11 cellular contexts compared by ENCODE assay signal in the genomic region with DNA sequence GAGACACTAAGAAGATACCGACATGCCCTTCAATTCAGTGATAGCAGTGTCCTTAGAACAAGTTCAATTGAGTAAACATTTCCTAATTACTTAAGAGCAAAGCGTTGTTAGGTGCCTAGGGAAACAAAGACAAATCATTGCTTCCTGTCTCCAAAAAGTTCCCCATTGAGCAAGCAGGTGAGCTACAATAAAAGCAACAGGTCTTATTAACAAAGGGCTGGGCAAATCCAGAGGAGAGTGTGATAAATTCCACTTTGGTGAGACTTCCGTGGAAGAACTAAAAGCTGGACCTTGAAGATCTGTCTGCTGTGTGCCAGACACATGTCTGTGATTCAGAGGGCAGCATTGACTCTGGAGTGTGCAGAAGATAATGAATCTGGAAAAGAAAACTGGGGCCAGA.
DNase-seq lines count a peak whose midpoint lies in the region; ATAC-seq and TF ChIP-seq lines count a peak whose summit lies in the region.
"Had no signal": no experiment of that assay in that cellular context is flagged by ENCODE, and none has a peak within 500 bp of the region (broad histone marks: within the 10 kb centered on the region; RNA-seq: fewer than 3 reads in every experiment).

No MANE protein-coding gene starts in this region.

- peak overlapping the region; percentile 79 for H3K27ac Mint-ChIP-seq in nephron progenitor cell

- H3K9me3 Mint-ChIP-seq in nephron progenitor cell = peaks cover 8% of the 10 kb centered on the region
- H3K9me3 Mint-ChIP-seq: stimulated activated naive CD8-positive, alpha-beta T cell treated with anti-CD3 and anti-CD28 coated beads, Interleukin-15, amount 100 ng/mL, for 72 hours had no signal

- peak overlapping the region; percentile 89 for H3K4me3 Mint-ChIP-seq in nephron progenitor cell

- H3K27me3 Mint-ChIP-seq in nephron progenitor cell (ENCODE audit: low read depth, poor library complexity) = peaks cover 4% of the 10 kb centered on the region
- H3K27me3 Mint-ChIP-seq: stimulated activated naive CD8-positive, alpha-beta T cell treated with anti-CD3 and anti-CD28 coated beads, Interleukin-15, amount 100 ng/mL, for 72 hours had no signal

- peak; percentile 23 to 55 for DNase-seq in NCI-H187 (lab: John Stamatoyannopoulos, UW)
- no peak for DNase-seq in NCI-H187 treated with DMSO at 0.1 percent for 48 hours (lab: John Stamatoyannopoulos, UW)
- DNase-seq in NCI-H146 (lab: John Stamatoyannopoulos, UW) = peak; percentile 79
- DNase-seq in astrocyte of the hippocampus (ENCODE audit: low read depth, low spot score) = peak; percentile 26
- DNase-seq in nephron progenitor cell = no peak
- no peak for DNase-seq in cerebellar nuclear complex (lab: John Stamatoyannopoulos, UW)
- DNase-seq: activated CD8-positive, alpha-beta memory T cell treated with anti-CD3 and anti-CD28 coated beads for 24 hours; NCI-H2029 treated with DMSO at 0.1 percent for 48 hours; stimulated activated naive CD8-positive, alpha-beta T cell treated with anti-CD3 and anti-CD28 coated beads, Interleukin-15, amount 100 ng/mL, for 72 hours had no signal

- TF ChIP-seq CTCF in nephron progenitor cell (IDR thresholded peaks at IDR 0.05) = no peak

- peaks cover 40% of the 10 kb centered on the region for H3K4me1 Mint-ChIP-seq in nephron progenitor cell

- H3K36me3 Mint-ChIP-seq in nephron progenitor cell (ENCODE audit: low read depth) = peaks cover 5% of the 10 kb centered on the region

- no peak for ATAC-seq in HG03135 (IDR thresholded peaks at IDR 0.05; ENCODE audit: unreplicated experiment)
- no peak for ATAC-seq in GM21786 (IDR thresholded peaks at IDR 0.05; ENCODE audit: unreplicated experiment)
- ATAC-seq: stimulated activated naive CD8-positive, alpha-beta T cell treated with anti-CD3 and anti-CD28 coated beads, Interleukin-15, amount 100 ng/mL, for 72 hours had no signal

Comparison
In these comparisons a context has a peak if more than half of its experiments do, and no peak if none do; other contexts are left out.
1. DNase-seq: peak in NCI-H187 (2 of 2), NCI-H146 (single experiment) and astrocyte of the hippocampus (single experiment); none in NCI-H187 treated with DMSO at 0.1 percent for 48 hours (single experiment), nephron progenitor cell (single experiment) and cerebellar nuclear complex (0 of 2).